In the genomic region with DNA sequence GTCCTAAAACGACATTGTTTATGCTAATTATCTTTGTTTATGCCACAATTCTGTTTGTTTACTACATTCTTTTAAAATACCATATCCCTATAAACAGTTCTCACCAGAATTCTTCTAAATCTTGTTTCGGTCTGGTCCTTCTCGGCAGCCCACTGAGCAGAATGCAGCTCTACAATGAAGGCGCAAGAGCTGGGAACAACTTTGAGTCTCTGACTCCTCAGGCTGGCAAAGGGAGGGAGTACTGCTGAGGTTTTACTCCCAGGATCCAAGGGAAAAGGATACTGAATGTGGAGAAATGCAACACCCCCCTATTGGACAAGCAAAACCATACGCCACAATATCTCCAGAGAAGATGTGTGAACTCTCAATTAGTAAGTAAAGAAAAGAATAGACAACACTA, we compare ENCODE assay signal across 26 cellular contexts. TPM values are rescaled to one million over a fixed set of nuclear protein-coding genes. Genes with fewer than 3 reads are reported as not detected.
DNase-seq lines count a peak whose midpoint lies in the region; ATAC-seq, FAIRE-seq and TF ChIP-seq lines count a peak whose summit lies in the region.
"Had no signal": no experiment of that assay in that cellular context is flagged by ENCODE, and none has a peak within 500 bp of the region (broad histone marks: within the 10 kb centered on the region; RNA-seq: fewer than 3 reads in every experiment).

No MANE protein-coding gene starts in this region.

- TF ChIP-seq CTCF in H1 (IDR thresholded peaks at IDR 0.05; ENCODE audit: control extremely low read depth in 1 of 3, insufficient read depth in 1 of 3, low read depth in 1 of 3, low read length in 3 of 3), result peak in 1 of 3 experiments; percentile 1; a peak in 1 of 4 replicates

- no peak overlapping the region for H4K8ac ChIP-seq in H1 (ENCODE audit: extremely low read depth, insufficient read depth, low read length)

- H2BK15ac ChIP-seq in H1 (ENCODE audit: low read length), result no peak overlapping the region

- POLR2A ChIA-PET in H1 (lab: Charles Lee; ENCODE audit: partially characterized antibody), result no interaction called here

- no peaks in the 10 kb centered on the region for H3K23me2 ChIP-seq in H1 (ENCODE audit: low read depth, low read length)

- H2AK5ac ChIP-seq in H1 (ENCODE audit: low read depth, low read length), result no peak overlapping the region

- H3K36me3 ChIP-seq in H1 (ENCODE audit: control insufficient read depth in 2 of 4, insufficient read depth in 4 of 4, low read length in 3 of 4), result no peaks in the 10 kb centered on the region
- H3K36me3 ChIP-seq: brain microvascular endothelial cell, heart left ventricle, tibial artery had no signal

- CTCF ChIA-PET in H1 (lab: Charles Lee; ENCODE audit: partially characterized antibody), result no interaction called here

- H3K23ac ChIP-seq in H1 (ENCODE audit: insufficient read length), result no peak overlapping the region

- H2BK120ac ChIP-seq in H1 (replicated peaks; ENCODE audit: low read depth, low read length), result no peak overlapping the region

- TF ChIP-seq POLR2A in H1 (IDR thresholded peaks at IDR 0.05; ENCODE audit: control extremely low read depth in 1 of 2, low read depth in 2 of 2, low read length in 2 of 2), result no peak

- H3K27ac ChIP-seq in H1 (ENCODE audit: low read depth, low read length), result no peak overlapping the region
- H3K27ac ChIP-seq: brain microvascular endothelial cell, coronary artery, heart left ventricle, tibial artery had no signal

- no peak for TF ChIP-seq EP300 in H1 (IDR thresholded peaks at IDR 0.05; ENCODE audit: borderline replicate concordance in 1 of 2, low read depth in 2 of 2, low read length in 2 of 2)

- no peaks in the 10 kb centered on the region for H4K20me1 ChIP-seq in H1 (replicated peaks in 1 of 2; ENCODE audit: control insufficient read depth in 1 of 2, insufficient read depth in 2 of 2, low read length in 2 of 2)

- H3K56ac ChIP-seq in H1 (replicated peaks; ENCODE audit: insufficient read length, low read depth, low read length), result no peak overlapping the region

- no peak overlapping the region for H2AFZ ChIP-seq in H1 (ENCODE audit: low read length)

- no peak for FAIRE-seq in H1 (lab: Jason Lieb, UNC)
- FAIRE-seq: A204.1 had no signal

- DNase-seq in Ammon's horn (ENCODE audit: low spot score) (peak; percentile 44), NCI-H446 (lab: John Stamatoyannopoulos, UW) (peak; percentile 60 to 79), H1 (ENCODE audit: low read depth in 1 of 2, low spot score in 2 of 2) (no peak), medulla oblongata (ENCODE audit: extremely low spot score) (peak; percentile 51), NCI-H1436 (lab: John Stamatoyannopoulos, UW) (no peak)
- DNase-seq: activated CD4-positive, alpha-beta T cell treated with anti-CD3 and anti-CD28 coated beads, Interleukin-2, amount 50 U/mL, for 48 hours; activated CD4-positive, CD25-positive, alpha-beta regulatory T cell; activated gamma-delta T cell; activated naive CD8-positive, alpha-beta T cell treated with anti-CD3 and anti-CD28 coated beads, Interleukin-2, amount 50 U/mL, for 24 hours; brain microvascular endothelial cell; COR-L47; heart left ventricle; IMR-90; left ventricle myocardium superior; NCI-H1105; NCI-H2107; NCI-H526 treated with DMSO at 0.1 percent for 48 hours; retina; stimulated activated CD4-positive, alpha-beta T cell treated with anti-CD3 and anti-CD28 coated beads, Interleukin-12 subunit alpha, Interleukin-12 subunit beta, amount 100 ng/mL, for 4 hours; T-helper 9 cell; tibial artery had no signal

- H3K27me3 ChIP-seq in H1 (replicated peaks in 1 of 4; ENCODE audit: control insufficient read depth in 3 of 4, extremely low read depth in 1 of 4, insufficient read depth in 3 of 4, low read length in 3 of 4), result peaks cover 0 to 2% (median 1%) of the 10 kb centered on the region in 4 experiments; a peak in 4 of 7 replicates
- H3K27me3 ChIP-seq: brain microvascular endothelial cell had no signal

- H4K5ac ChIP-seq in H1 (ENCODE audit: insufficient read length, low read depth, low read length), result no peak overlapping the region

- no peak overlapping the region for H3K4me2 ChIP-seq in H1 (ENCODE audit: insufficient read depth in 1 of 2, low read depth in 2 of 2, low read length in 2 of 2)

- no peak overlapping the region for H2BK20ac ChIP-seq in H1 (ENCODE audit: low read length)

- H3K4me1 ChIP-seq in H1 (replicated peaks in 1 of 4; ENCODE audit: control insufficient read depth in 3 of 4, insufficient read depth in 4 of 4, low read length in 3 of 4), result no peaks in the 10 kb centered on the region; a peak in 1 of 7 replicates
- H3K4me1 ChIP-seq: heart left ventricle had no signal

- no peaks in the 10 kb centered on the region for H3K79me1 ChIP-seq in H1 (ENCODE audit: low read depth, low read length)

- no peak overlapping the region for H3K4ac ChIP-seq in H1 (replicated peaks; ENCODE audit: insufficient read length, low read depth, low read length)

- H3K9ac ChIP-seq in H1 (replicated peaks in 1 of 4; ENCODE audit: extremely low read depth in 1 of 4, low read depth in 3 of 4, low read length in 3 of 4), result no peak overlapping the region

- H3K9me3 ChIP-seq in H1 (ENCODE audit: insufficient read depth in 2 of 2, low read depth in 1 of 2, low read length in 1 of 2), result no peaks in the 10 kb centered on the region
- H3K9me3 ChIP-seq: heart left ventricle, tibial artery had no signal

- no peak overlapping the region for H3K14ac ChIP-seq in H1 (ENCODE audit: insufficient read length)

- H3K18ac ChIP-seq in H1 (ENCODE audit: extremely low read depth, low read length), result no peak overlapping the region

- H3K79me2 ChIP-seq in H1 (ENCODE audit: control insufficient read depth in 1 of 2, insufficient read depth in 2 of 2, low read length in 2 of 2), result no peaks in the 10 kb centered on the region

- no peak overlapping the region for H3K4me3 ChIP-seq in H1 (ENCODE audit: extremely low read depth in 1 of 4, insufficient read depth in 2 of 4, low read depth in 3 of 4, low read length in 4 of 4)
- H3K4me3 ChIP-seq: coronary artery, heart left ventricle, tibial artery had no signal

- no peak overlapping the region for H4K91ac ChIP-seq in H1 (replicated peaks; ENCODE audit: insufficient read length, low read length)

- WGBS in H1 (ENCODE audit: extremely low coverage in 1 of 2, insufficient coverage in 1 of 2, insufficient read length in 1 of 2, insufficient replicate concordance in 2 of 2, low coverage in 1 of 2, low lambda C conversion rate in 2 of 2, missing lambda C conversion rate in 1 of 2), 2 experiments, result 69% methylated on average over 5 of the region's 5 CpGs; no CpG with 5 or more reads in 1 of the 2 experiments

- ATAC-seq in GM21619 (IDR thresholded peaks at IDR 0.05; ENCODE audit: unreplicated experiment) (no peak), HG03108 (IDR thresholded peaks at IDR 0.05; ENCODE audit: unreplicated experiment) (no peak), GM18907 (IDR thresholded peaks at IDR 0.05; ENCODE audit: unreplicated experiment) (no peak)
- ATAC-seq: activated naive CD8-positive, alpha-beta T cell treated with anti-CD3 and anti-CD28 coated beads, Interleukin-2, amount 50 U/mL, for 24 hours; heart left ventricle; left ventricle myocardium superior had no signal

- no peak overlapping the region for H2BK12ac ChIP-seq in H1 (ENCODE audit: low read depth, low read length)

- peak; percentile 42 to 45 for TF ChIP-seq RAD21 in H1 (IDR thresholded peaks at IDR 0.05 in 1 of 2, conservative IDR thresholded peaks at IDR 0.05 in 1 of 2; ENCODE audit: low read depth in 2 of 2, low read length in 2 of 2)

- no peak overlapping the region for H2BK5ac ChIP-seq in H1 (ENCODE audit: low read depth, low read length)

TF ChIP-seq in H1, 55 proteins besides CTCF, POLR2A, EP300 and RAD21:
- TF ChIP-seq TEAD4 (IDR thresholded peaks at IDR 0.05; ENCODE audit: low read depth, low read length), result no peak
- TF ChIP-seq SP1 (IDR thresholded peaks at IDR 0.05; ENCODE audit: low read depth, low read length), result no peak
- TF ChIP-seq ASH2L (IDR thresholded peaks at IDR 0.05; ENCODE audit: low read length), result no peak
- TF ChIP-seq CBX5 (IDR thresholded peaks at IDR 0.05; ENCODE audit: low read depth, low read length), result no peak
- no peak for TF ChIP-seq CREB1 (IDR thresholded peaks at IDR 0.05)
- TF ChIP-seq BRCA1 (IDR thresholded peaks at IDR 0.05; ENCODE audit: low read depth, low read length), result no peak
TF ChIP-seq in H1: peak in this region for 0.

RNA-seq across cellular contexts. Expression of a gene that starts 5.4 kb away (rescaled TPM):
- total RNA-seq in H1 (2021; fragmentation: NEBNext Ultra II Directional; extraction: Animal tissue kit (Norgen Biotek cat#: 25700)), result 1.1 and 2.6 TPM in 2 replicates
- 1.9 and 2.2 TPM in 2 replicates for polyA plus RNA-seq in H1 (2011; rRNA removed)
- 1.2 TPM for polyA plus RNA-seq in H1 (2011; cell fraction: cytosol; rRNA removed)
- polyA plus RNA-seq in H1 (2011; cell fraction: nucleus; rRNA removed), result 1.9 TPM
- 0.85 to 1.7 TPM (median 1.5 TPM) in 4 replicates for polyA plus RNA-seq in H1 (2012, experiment 1 of 2)
- polyA plus RNA-seq in H1 (2012, experiment 2 of 2), result 0.25 TPM
- 0.61 TPM for polyA plus RNA-seq in H1 (2013, experiment 1 of 2)
- polyA plus RNA-seq in H1 (2013, experiment 2 of 2), result 0.42 TPM
- 7.7 and 8.2 TPM in 2 replicates for polyA minus RNA-seq in H1 (2011; rRNA and poly(A)+ RNA removed)
- polyA minus RNA-seq in H1 (2011; cell fraction: cytosol; rRNA and poly(A)+ RNA removed), result 4.4 TPM
- polyA minus RNA-seq in H1 (2011; cell fraction: nucleus; rRNA and poly(A)+ RNA removed), result 16.2 TPM

Comparison
In these comparisons a context has a peak if more than half of its experiments do, and no peak if none do; other contexts are left out.
1. DNase-seq: peak in Ammon's horn (single experiment), NCI-H446 (2 of 2) and medulla oblongata (single experiment); none in H1 (0 of 2) and NCI-H1436 (single experiment).